Comparison of ENCODE assay signal across 33 cellular contexts in the genomic region with DNA sequence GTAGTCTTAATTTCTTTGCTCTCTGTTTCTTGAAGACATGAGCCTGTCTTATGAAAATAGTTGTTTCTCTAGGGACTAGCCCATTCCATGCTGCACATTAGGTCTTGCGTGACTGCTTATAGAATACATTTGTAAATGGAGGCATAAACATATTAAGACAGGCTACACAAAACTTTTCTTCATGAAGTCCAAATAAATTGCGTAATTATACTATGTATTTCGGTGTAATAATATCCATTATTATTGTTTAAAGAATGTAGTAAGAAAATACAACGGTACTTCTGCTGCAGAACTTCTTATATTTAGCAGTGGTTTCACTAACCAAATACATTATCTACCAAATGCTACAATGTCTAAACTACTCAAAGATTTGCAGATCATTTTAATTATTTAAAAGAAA. TPM values are rescaled to one million over a fixed set of nuclear protein-coding genes. Genes with fewer than 3 reads are reported as not detected.
"Had no signal": no experiment of that assay in that cellular context is flagged by ENCODE, and none has a peak within 500 bp of the region (broad histone marks: within the 10 kb centered on the region; RNA-seq: fewer than 3 reads in every experiment).

No MANE protein-coding gene starts in this region.

- H3K27ac ChIP-seq: colonic mucosa, epithelial cell of prostate, esophagus squamous epithelium, gastrocnemius medialis, heart right ventricle, left lung had no signal

- H3K9me3 ChIP-seq: colonic mucosa, esophagus squamous epithelium, gastrocnemius medialis, heart right ventricle, left lung, mucosa of descending colon had no signal

- ATAC-seq: effector memory CD8-positive, alpha-beta T cell; esophagus mucosa; gastrocnemius medialis; heart right ventricle; left cardiac atrium; left lung; left ventricle myocardium superior; mucosa of descending colon; naive thymus-derived CD8-positive, alpha-beta T cell had no signal

- FAIRE-seq: endometrium, islet of Langerhans, keratinocyte had no signal

- H3K36me3 ChIP-seq: colonic mucosa, esophagus squamous epithelium, gastrocnemius medialis, heart right ventricle, left lung had no signal

- H3K27me3 ChIP-seq: colonic mucosa, esophagus squamous epithelium, gastrocnemius medialis, heart right ventricle, left lung had no signal

- H3K4me1 ChIP-seq: colonic mucosa, esophagus squamous epithelium, gastrocnemius medialis, heart right ventricle, left lung had no signal

- H3K4me3 ChIP-seq: colonic mucosa, esophagus squamous epithelium, gastrocnemius medialis, heart right ventricle, left lung, lung, mucosa of descending colon had no signal

- DNase-seq: colonic mucosa; cortex of kidney; effector CD8-positive, alpha-beta T cell; effector memory CD8-positive, alpha-beta T cell; endodermal cell; erythroblast; esophagus squamous epithelium; foreskin fibroblast; foreskin melanocyte; gastrocnemius medialis; glutamatergic neuron; head of caudate nucleus; heart right ventricle; hippocampal formation; left cardiac atrium; left lung; left ventricle myocardium superior; mammary epithelial cell; mucosa of descending colon; naive B cell; naive thymus-derived CD8-positive, alpha-beta T cell had no signal

RNA-seq across cellular contexts. Expression of a gene that starts 8.5 kb away (rescaled TPM):
- total RNA-seq: colonic mucosa; dermis microvascular lymphatic vessel endothelial cell; endodermal cell; esophagus mucosa; esophagus squamous epithelium; gastrocnemius medialis; glomerular endothelial cell; heart right ventricle; kidney epithelial cell; left cardiac atrium; left lung; left ventricle myocardium superior; lower leg skin; lung; mammary epithelial cell; mesothelial cell of epicardium; mucosa of descending colon; myocyte; naive thymus-derived CD8-positive, alpha-beta T cell had no signal
- polyA plus RNA-seq: heart right ventricle; keratinocyte; lung; mammary epithelial cell; naive thymus-derived CD8-positive, alpha-beta T cell had no signal
